In genomic region chr6:108163644-108164536, GRCh38 we compare ENCODE assay signal across 18 cellular contexts. TPM values are rescaled to one million over a fixed set of nuclear protein-coding genes. Genes with fewer than 3 reads are reported as not detected.
A peak's percentile ranks its signal among the peaks of the same experiment; 100 is the strongest.
DNase-seq lines count a peak whose midpoint lies in the region; ATAC-seq and TF ChIP-seq lines count a peak whose summit lies in the region.
"Had no signal": no experiment of that assay in that cellular context is flagged by ENCODE, and none has a peak within 500 bp of the region (broad histone marks: within the 10 kb centered on the region; RNA-seq: fewer than 3 reads in every experiment).

No MANE protein-coding gene starts in this region.

- ATAC-seq in stimulated activated naive B cell treated with anti-CD40 and anti-IgM and Interleukin-4, amounts not matched to agents 10 μg/mL and 1 μg/mL and 100 μg/mL, for 72 hours (replicated peaks), result no peak
- ATAC-seq in GM19324 (IDR thresholded peaks at IDR 0.05; ENCODE audit: low FRiP score, unreplicated experiment), result no peak

- H3K9me3 Mint-ChIP-seq in stimulated activated naive B cell treated with anti-CD40 and anti-IgM and Interleukin-4, amounts not matched to agents 10 μg/mL and 1 μg/mL and 100 μg/mL, for 72 hours, result no peaks in the 10 kb centered on the region
- no peaks in the 10 kb centered on the region for H3K9me3 Mint-ChIP-seq in chondrocyte (ENCODE audit: low read depth)

- no peak for TF ChIP-seq POLR2A in NB4 (IDR thresholded peaks at IDR 0.05; ENCODE audit: extremely low read depth, insufficient read length)

- no peak overlapping the region for H3K4me3 ChIP-seq in NB4 (ENCODE audit: low read depth, low read length)
- H3K4me3 ChIP-seq in epithelial cell of esophagus (ENCODE audit: low read length), result no peak overlapping the region
- H3K4me3 ChIP-seq: prostate gland had no signal

- peak overlapping the region; percentile 56 to 62 for H3K4me3 Mint-ChIP-seq in stimulated activated naive B cell treated with anti-CD40 and anti-IgM and Interleukin-4, amounts not matched to agents 10 μg/mL and 1 μg/mL and 100 μg/mL, for 72 hours
- H3K4me3 Mint-ChIP-seq in chondrocyte (ENCODE audit: unreplicated experiment), result no peak overlapping the region
- H3K4me3 Mint-ChIP-seq: activated naive CD8-positive, alpha-beta T cell had no signal

- H3K36me3 Mint-ChIP-seq in stimulated activated naive B cell treated with anti-CD40 and anti-IgM and Interleukin-4, amounts not matched to agents 10 μg/mL and 1 μg/mL and 100 μg/mL, for 72 hours, result peaks cover 5 to 11% of the 10 kb centered on the region in 2 donors
- no peaks in the 10 kb centered on the region for H3K36me3 Mint-ChIP-seq in chondrocyte (ENCODE audit: low read depth)
- H3K36me3 Mint-ChIP-seq: activated naive CD8-positive, alpha-beta T cell had no signal

- peaks cover 84 to 96% of the 10 kb centered on the region in 2 donors for H3K27me3 Mint-ChIP-seq in stimulated activated naive B cell treated with anti-CD40 and anti-IgM and Interleukin-4, amounts not matched to agents 10 μg/mL and 1 μg/mL and 100 μg/mL, for 72 hours
- H3K27me3 Mint-ChIP-seq in chondrocyte (ENCODE audit: low read depth), result peaks cover 91% of the 10 kb centered on the region

- peak; percentile 21 to 30 for DNase-seq in activated T-cell treated with anti-CD3 and anti-CD28 coated beads, Interleukin-2, amount 50 U/mL, for 48 hours
- DNase-seq in activated T-cell treated with anti-CD3 and anti-CD28 coated beads for 4 hours (no peak), NB4 (ENCODE audit: low read depth) (peak; percentile 17), epithelial cell of esophagus (ENCODE audit: low read depth) (peak; percentile 64), chondrocyte (ENCODE audit: low spot score) (no peak), NCI-H2107 treated with DMSO at 0.1 percent for 48 hours (lab: John Stamatoyannopoulos, UW; ENCODE audit: unreplicated experiment) (no peak)
- no peak for DNase-seq in stimulated activated naive B cell treated with anti-CD40 and anti-IgM and Interleukin-4, amounts not matched to agents 10 μg/mL and 1 μg/mL and 100 μg/mL, for 72 hours
- DNase-seq: AML-193, cerebellar nuclear complex, DMS 273 treated with DMSO at 0.1 percent for 48 hours, NCI-H2081, T1000 had no signal

- peaks cover 26 to 55% of the 10 kb centered on the region in 2 donors for H3K4me1 Mint-ChIP-seq in stimulated activated naive B cell treated with anti-CD40 and anti-IgM and Interleukin-4, amounts not matched to agents 10 μg/mL and 1 μg/mL and 100 μg/mL, for 72 hours
- peaks cover 40% of the 10 kb centered on the region for H3K4me1 Mint-ChIP-seq in chondrocyte (ENCODE audit: low read depth)

- TF ChIP-seq CTCF in NB4 (IDR thresholded peaks at IDR 0.05; ENCODE audit: low read depth, low read length) (no peak), epithelial cell of esophagus (IDR thresholded peaks at IDR 0.05; ENCODE audit: insufficient read depth, low read depth, low read length, missing control alignments) (no peak), chondrocyte (IDR thresholded peaks at IDR 0.05) (no peak)

- H3K27ac Mint-ChIP-seq in stimulated activated naive B cell treated with anti-CD40 and anti-IgM and Interleukin-4, amounts not matched to agents 10 μg/mL and 1 μg/mL and 100 μg/mL, for 72 hours, result peak overlapping the region; percentile 85
- no peak overlapping the region for H3K27ac Mint-ChIP-seq in chondrocyte (ENCODE audit: unreplicated experiment)
- H3K27ac Mint-ChIP-seq: activated naive CD8-positive, alpha-beta T cell had no signal

RNA-seq across cellular contexts. Expression of gene NR2E1, which starts 1.9 kb away (rescaled TPM):
- not detected in 3 replicates for total RNA-seq in chondrocyte
- total RNA-seq: activated CD8-positive, alpha-beta memory T cell treated with anti-CD3 and anti-CD28 coated beads for 36 hours; endothelial cell of umbilical vein; mucosa of gallbladder had no signal

Comparison
In these comparisons a context has a peak if more than half of its experiments do, and no peak if none do; other contexts are left out.
1. DNase-seq: peak in activated T-cell treated with anti-CD3 and anti-CD28 coated beads, Interleukin-2, amount 50 U/mL, for 48 hours (2 of 2), NB4 (single experiment) and epithelial cell of esophagus (single experiment); none in activated T-cell treated with anti-CD3 and anti-CD28 coated beads for 4 hours (single experiment), stimulated activated naive B cell treated with anti-CD40 and anti-IgM and Interleukin-4, amounts not matched to agents 10 μg/mL and 1 μg/mL and 100 μg/mL, for 72 hours (single experiment), chondrocyte (single experiment) and NCI-H2107 treated with DMSO at 0.1 percent for 48 hours (single experiment).